In the genomic region with DNA sequence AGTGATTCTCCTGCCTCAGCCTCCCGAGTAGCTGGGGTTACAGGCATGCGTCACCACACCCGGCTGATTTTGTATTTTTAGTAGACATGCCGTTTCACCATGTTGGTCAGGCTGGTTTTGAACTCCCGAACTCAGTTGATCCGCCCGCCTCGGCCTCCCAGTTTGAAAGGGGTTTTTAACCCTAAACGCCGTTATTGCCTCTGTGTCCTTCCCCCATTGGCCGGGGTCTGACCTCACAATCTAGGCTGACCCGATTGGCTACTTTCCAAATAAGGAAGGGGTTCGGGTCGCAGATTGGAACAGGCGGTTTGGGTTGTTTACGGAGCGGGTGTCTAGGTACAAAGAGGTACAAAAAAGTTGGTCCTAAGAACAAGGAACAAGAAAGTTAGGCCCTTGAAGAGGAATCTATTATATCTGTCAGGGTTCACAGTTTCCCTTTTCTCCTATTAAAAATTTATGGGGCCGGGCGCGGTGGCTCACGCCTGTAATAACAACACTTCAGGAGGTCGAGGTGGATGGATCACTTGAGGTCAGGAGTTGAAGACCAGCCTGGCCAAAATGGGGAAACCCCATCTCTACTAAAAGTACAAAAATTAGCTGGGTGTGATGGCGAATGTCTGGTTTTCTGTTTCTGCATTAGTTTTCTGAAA, we compare ENCODE assay signal across 8 cellular contexts. TPM values are rescaled to one million over a fixed set of nuclear protein-coding genes. Genes with fewer than 3 reads are reported as not detected.
DNase-seq lines count a peak whose midpoint lies in the region; ATAC-seq and TF ChIP-seq lines count a peak whose summit lies in the region.

No MANE protein-coding gene starts in this region.

- H3K36me3 Mint-ChIP-seq in stimulated activated effector memory CD8-positive, alpha-beta T cell treated with anti-CD3 and anti-CD28 coated beads, Interleukin-12 subunit alpha, Interleukin-12 subunit beta, amount 100 ng/mL, for 72 hours, result peaks cover 17% of the 10 kb centered on the region

- H3K9ac ChIP-seq in BLaER1, result peak overlapping the region; percentile 97
- peak overlapping the region; percentile 100 for H3K9ac ChIP-seq in HUES64 (ENCODE audit: low read depth, low read length)

- H3K27ac Mint-ChIP-seq in stimulated activated effector memory CD8-positive, alpha-beta T cell treated with anti-CD3 and anti-CD28 coated beads, Interleukin-12 subunit alpha, Interleukin-12 subunit beta, amount 100 ng/mL, for 72 hours, result peak overlapping the region; percentile 99

- 8% methylated on average over 23 of the region's 23 CpGs for WGBS in HUES64

- H3K4me1 ChIP-seq in BLaER1, result peaks cover 6% of the 10 kb centered on the region; the same call in 1 of the 2 replicates
- H3K4me1 ChIP-seq in HUES64 (ENCODE audit: insufficient read depth, low read length), result no peaks in the 10 kb centered on the region; the same call in none of the 2 replicates

- peaks cover 44% of the 10 kb centered on the region for H3K36me3 ChIP-seq in BLaER1
- peaks cover 16% of the 10 kb centered on the region; the same call in 1 of the 2 replicates for H3K36me3 ChIP-seq in HUES64 (ENCODE audit: insufficient read depth, low read length)

- peak overlapping the region; percentile 99 for H3K4me3 Mint-ChIP-seq in stimulated activated effector memory CD8-positive, alpha-beta T cell treated with anti-CD3 and anti-CD28 coated beads, Interleukin-12 subunit alpha, Interleukin-12 subunit beta, amount 100 ng/mL, for 72 hours

- peak overlapping the region; percentile 62 for H3K4me2 ChIP-seq in BLaER1

- no peaks in the 10 kb centered on the region for H3K27me3 ChIP-seq in BLaER1
- H3K27me3 ChIP-seq in HUES64 (ENCODE audit: insufficient read depth, low read length), result no peaks in the 10 kb centered on the region

- no peak for TF ChIP-seq CTCF in coronary artery (IDR thresholded peaks at IDR 0.05)

- H3K9me3 ChIP-seq in BLaER1 (peaks cover 85% of the 10 kb centered on the region), HUES64 (ENCODE audit: insufficient read depth, low read depth, low read length) (no peaks in the 10 kb centered on the region)

- DNase-seq in activated CD4-positive, CD25-positive, alpha-beta regulatory T cell treated with anti-CD3 and anti-CD28 coated beads, Interleukin-2, amount 50 U/mL, for 72 hours, result peak; percentile 58
- no peak for DNase-seq in coronary artery (ENCODE audit: low spot score)
- DNase-seq in lung microvascular endothelial cell (ENCODE audit: low read depth in 2 of 2), result peak; percentile 14 to 28
- DNase-seq in stimulated activated effector memory CD8-positive, alpha-beta T cell treated with anti-CD3 and anti-CD28 coated beads, Interleukin-12 subunit alpha, Interleukin-12 subunit beta, amount 100 ng/mL, for 72 hours (ENCODE audit: low spot score in 2 of 2), result peak; percentile 21 to 76
- no peak for DNase-seq in SKM-1 treated with dmso at 0.1 percent for 144 hours (lab: John Stamatoyannopoulos, UW; ENCODE audit: unreplicated experiment)
- DNase-seq in superior temporal gyrus (ENCODE audit: extremely low spot score), result no peak

- peak overlapping the region; percentile 80 for H3K4me3 ChIP-seq in BLaER1
- H3K4me3 ChIP-seq in HUES64 (ENCODE audit: low read length), result peak overlapping the region; percentile 89
- H3K4me3 ChIP-seq in coronary artery, result peak overlapping the region; percentile 70

- H3K27ac ChIP-seq in BLaER1 (peak overlapping the region; percentile 96), HUES64 (ENCODE audit: low read depth, low read length) (peak overlapping the region; percentile 100), coronary artery (peak overlapping the region; percentile 91 to 94)

- peaks cover 32% of the 10 kb centered on the region for H3K4me1 Mint-ChIP-seq in stimulated activated effector memory CD8-positive, alpha-beta T cell treated with anti-CD3 and anti-CD28 coated beads, Interleukin-12 subunit alpha, Interleukin-12 subunit beta, amount 100 ng/mL, for 72 hours

- ATAC-seq in stimulated activated effector memory CD8-positive, alpha-beta T cell treated with anti-CD3 and anti-CD28 coated beads, Interleukin-12 subunit alpha, Interleukin-12 subunit beta, amount 100 ng/mL, for 72 hours, result peak; percentile 16

- no peaks in the 10 kb centered on the region for H3K9me3 Mint-ChIP-seq in stimulated activated effector memory CD8-positive, alpha-beta T cell treated with anti-CD3 and anti-CD28 coated beads, Interleukin-12 subunit alpha, Interleukin-12 subunit beta, amount 100 ng/mL, for 72 hours

- no peaks in the 10 kb centered on the region for H4K20me1 ChIP-seq in BLaER1

RNA-seq across cellular contexts. Expression of gene ZNF253, which starts 1.0 kb away (rescaled TPM):
- polyA plus RNA-seq in HUES64 (2013, experiment 1 of 2), result 16.5 TPM
- polyA plus RNA-seq in HUES64 (2013, experiment 2 of 2), result 20.2 TPM
- 2.6 and 4.4 TPM in 2 replicates for total RNA-seq in lung microvascular endothelial cell

RNA-seq across cellular contexts. Expression of gene ZNF93, which starts 34.0 kb away (rescaled TPM):
- 46.8 TPM for polyA plus RNA-seq in HUES64 (2013, experiment 1 of 2)
- polyA plus RNA-seq in HUES64 (2013, experiment 2 of 2), result 46.1 TPM
- total RNA-seq in lung microvascular endothelial cell, result 3.7 and 4.2 TPM in 2 replicates

RNA-seq across cellular contexts. Expression of gene ZNF506, which starts 45.2 kb away (rescaled TPM):
- polyA plus RNA-seq in HUES64 (2013, experiment 1 of 2), result 7.3 TPM
- 6.2 TPM for polyA plus RNA-seq in HUES64 (2013, experiment 2 of 2)
- total RNA-seq in lung microvascular endothelial cell, result 4.4 and 12.3 TPM in 2 replicates

Comparison
In these comparisons a context has a peak if more than half of its experiments do, and no peak if none do; other contexts are left out.
1. DNase-seq: peak in activated CD4-positive, CD25-positive, alpha-beta regulatory T cell treated with anti-CD3 and anti-CD28 coated beads, Interleukin-2, amount 50 U/mL, for 72 hours (single experiment), lung microvascular endothelial cell (2 of 2) and stimulated activated effector memory CD8-positive, alpha-beta T cell treated with anti-CD3 and anti-CD28 coated beads, Interleukin-12 subunit alpha, Interleukin-12 subunit beta, amount 100 ng/mL, for 72 hours (2 of 2); none in coronary artery (single experiment), SKM-1 treated with dmso at 0.1 percent for 144 hours (single experiment) and superior temporal gyrus (single experiment).
2. Peak in every context shown above with its lines, with median percentiles within 50 percentile points of each other: H3K27ac ChIP-seq and H3K4me3 ChIP-seq.